Comparison of ENCODE assay signal across 8 cellular contexts in genomic region chr1:153727463-153728304, GRCh38.
DNase-seq lines count a peak whose midpoint lies in the region; ATAC-seq and TF ChIP-seq lines count a peak whose summit lies in the region.

Gene INTS3 (plus strand): TSS chr1:153728050. CDS start chr1:153728635, 585 bp downstream.

- no peaks in the 10 kb centered on the region for H3K9me3 Mint-ChIP-seq in central memory CD8-positive, alpha-beta T cell

- H3K4me3 Mint-ChIP-seq in central memory CD8-positive, alpha-beta T cell, result peak within 1 kb of the TSS; percentile 92

- H3K36me3 Mint-ChIP-seq in central memory CD8-positive, alpha-beta T cell (ENCODE audit: insufficient read depth), result peaks cover 13% of the 10 kb centered on the region

- peak within 1 kb of the TSS; percentile 98 for H3K27ac Mint-ChIP-seq in central memory CD8-positive, alpha-beta T cell (ENCODE audit: low read depth)

- no peak for TF ChIP-seq CTCF in AG09319 (IDR thresholded peaks at IDR 0.05; ENCODE audit: low read depth, low read length)

- H3K27me3 Mint-ChIP-seq in central memory CD8-positive, alpha-beta T cell, result no peaks in the 10 kb centered on the region

- DNase-seq in AG09319 (ENCODE audit: extremely low read depth, low read depth) (peak; percentile 100), NCI-H446 (lab: John Stamatoyannopoulos, UW) (peak; percentile 99 to 100), iris pigment epithelial cell (ENCODE audit: low read depth) (peak; percentile 100)
- peak; percentile 100 for DNase-seq in activated CD4-positive, CD25-positive, alpha-beta regulatory T cell treated with anti-CD3 and anti-CD28 coated beads, Interleukin-2, amount 50 U/mL, for 16 hours (ENCODE audit: low read depth, low spot score)
- peak; percentile 95 to 99 for DNase-seq in central memory CD8-positive, alpha-beta T cell (ENCODE audit: low spot score in 2 of 2)
- peak; percentile 98 for DNase-seq in stimulated activated CD4-positive, alpha-beta T cell treated with anti-CD3 and anti-CD28 coated beads, Interleukin-12 subunit alpha, Interleukin-12 subunit beta, amount 100 ng/mL, for 24 hours (ENCODE audit: low read depth in 2 of 2)

- peaks cover 31% of the 10 kb centered on the region for H3K4me1 Mint-ChIP-seq in central memory CD8-positive, alpha-beta T cell

- ATAC-seq in GM19025 (IDR thresholded peaks at IDR 0.05; ENCODE audit: low read depth, unreplicated experiment) (peak; percentile 95), HG03342 (IDR thresholded peaks at IDR 0.05; ENCODE audit: unreplicated experiment) (peak; percentile 95)
- peak; percentile 99 for ATAC-seq in central memory CD8-positive, alpha-beta T cell (replicated peaks; ENCODE audit: extremely low read depth, poor library complexity, severe bottlenecking)

Comparison
In these comparisons a context has a peak if more than half of its experiments do, and no peak if none do; other contexts are left out.
1. Peak in every context shown above with its lines: DNase-seq and ATAC-seq.